ENCODE assay signal across 38 cellular contexts in genomic region chr1:180698580-180698979, GRCh38.
"Had no signal": no experiment of that assay in that cellular context is flagged by ENCODE, and none has a peak within 500 bp of the region (broad histone marks: within the 10 kb centered on the region; RNA-seq: fewer than 3 reads in every experiment).

No MANE protein-coding gene starts in this region.

- FAIRE-seq: bronchial epithelial cell, TTC549 had no signal

- H3K27ac Mint-ChIP-seq: activated B cell treated with CpG ODN at 0.5 μM for 24 hours; activated CD4-positive, alpha-beta memory T cell treated with anti-CD3 and anti-CD28 coated beads for 36 hours; activated CD4-positive, alpha-beta T cell treated with anti-CD3 and anti-CD28 coated beads, Interleukin-2, amount 10 ng/mL, durations not matched to agents 24 days and 14 days; activated CD8-positive, alpha-beta T cell treated with anti-CD3 and anti-CD28 coated beads, Interleukin-2, amount 10 ng/mL, durations not matched to agents 7 days and 5 days; activated naive CD4-positive, alpha-beta T cell treated with anti-CD3 and anti-CD28 coated beads for 36 hours; activated naive CD4-positive, alpha-beta T cell treated with anti-CD3 and anti-CD28 coated beads, Interleukin-2, amount 50 U/mL, for 72 hours; activated naive CD8-positive, alpha-beta T cell treated with anti-CD3 and anti-CD28 coated beads for 36 hours; activated T-cell treated with anti-CD3 and anti-CD28 coated beads, Interleukin-2, amount 50 U/mL, for 72 hours; activated T-helper 1 cell treated with anti-CD3 and anti-CD28 coated beads, Interleukin-12 subunit alpha, Interleukin-12 subunit beta, Interleukin-2, Interleukin-4 antibody, amounts not matched to agents 30 ng/mL and 10 ng/mL and 1 ng/mL, durations not matched to agents 14 hours and 24 hours and 36 hours; activated T-helper 17 cell treated with anti-CD3 and anti-CD28 coated beads, Interleukin-2, amount 50 U/mL, for 72 hours; brain; T-helper 1 cell treated with Interleukin-12 subunit alpha and Interleukin-12 subunit beta and Interleukin-4 antibody, amounts not matched to agents 30 μg/mL and 1 μg/mL, for 36 hours; T-helper 2 cell treated with Interferon-gamma antibody and Interleukin-4, amounts not matched to agents 5 μg/mL and 100 μg/mL, for 36 hours had no signal

- DNase-seq: activated B cell treated with CpG ODN at 0.5 μM for 24 hours; activated CD4-positive, alpha-beta memory T cell treated with anti-CD3 and anti-CD28 coated beads for 36 hours; activated CD4-positive, alpha-beta T cell treated with anti-CD3 and anti-CD28 coated beads for 4 hours; activated CD4-positive, alpha-beta T cell treated with anti-CD3 and anti-CD28 coated beads, Interleukin-2, amount 10 ng/mL, durations not matched to agents 24 days and 14 days; activated CD4-positive, alpha-beta T cell treated with anti-CD3 and anti-CD28 coated beads, Interleukin-2, amount 50 U/mL, for 1 hour; activated CD4-positive, alpha-beta T cell treated with anti-CD3 and anti-CD28 coated beads, Interleukin-2, amount 50 U/mL, for 4 hours; activated CD4-positive, CD25-positive, alpha-beta regulatory T cell treated with anti-CD3 and anti-CD28 coated beads, Interleukin-2, amount 50 U/mL, for 72 hours; activated CD8-positive, alpha-beta memory T cell treated with anti-CD3 and anti-CD28 coated beads for 24 hours; activated CD8-positive, alpha-beta memory T cell treated with anti-CD3 and anti-CD28 coated beads, Interleukin-2, amount 50 U/mL, for 4 hours; activated CD8-positive, alpha-beta T cell treated with anti-CD3 and anti-CD28 coated beads, Interleukin-2, amount 10 ng/mL, durations not matched to agents 7 days and 5 days; activated effector memory CD4-positive, alpha-beta T cell treated with anti-CD3 and anti-CD28 coated beads, Interleukin-2, amount 50 U/mL, for 16 hours; activated gamma-delta T cell treated with Interleukin-2 at 50 U/mL for 16 hours; activated naive CD4-positive, alpha-beta T cell; activated naive CD4-positive, alpha-beta T cell treated with anti-CD3 and anti-CD28 coated beads for 36 hours; activated naive CD8-positive, alpha-beta T cell treated with anti-CD3 and anti-CD28 coated beads for 36 hours; activated T-cell treated with anti-CD3 and anti-CD28 coated beads for 4 hours; activated T-cell treated with anti-CD3 and anti-CD28 coated beads, Interleukin-2, amount 50 U/mL, for 1 hour; activated T-cell treated with anti-CD3 and anti-CD28 coated beads, Interleukin-2, amount 50 U/mL, for 4 hours; activated T-cell treated with anti-CD3 and anti-CD28 coated beads, Interleukin-2, amount 50 U/mL, for 72 hours; adrenal gland; amniotic stem cell; caudate nucleus; cerebellar nuclear complex; T-helper 1 cell; T-helper 2 cell; T-helper 9 cell had no signal

- H3K27ac ChIP-seq: adrenal gland, ascending aorta, cardiac muscle cell, VCaP had no signal

- H3K4me3 Mint-ChIP-seq: activated B cell treated with CpG ODN at 0.5 μM for 24 hours; activated CD4-positive, alpha-beta memory T cell treated with anti-CD3 and anti-CD28 coated beads for 36 hours; activated CD4-positive, alpha-beta T cell treated with anti-CD3 and anti-CD28 coated beads, Interleukin-2, amount 10 ng/mL, durations not matched to agents 24 days and 14 days; activated CD8-positive, alpha-beta T cell treated with anti-CD3 and anti-CD28 coated beads, Interleukin-2, amount 10 ng/mL, durations not matched to agents 7 days and 5 days; activated naive CD4-positive, alpha-beta T cell treated with anti-CD3 and anti-CD28 coated beads for 36 hours; activated naive CD8-positive, alpha-beta T cell treated with anti-CD3 and anti-CD28 coated beads for 36 hours; activated T-cell treated with anti-CD3 and anti-CD28 coated beads, Interleukin-2, amount 50 U/mL, for 4 hours; activated T-cell treated with anti-CD3 and anti-CD28 coated beads, Interleukin-2, amount 50 U/mL, for 72 hours; activated T-helper 1 cell treated with anti-CD3 and anti-CD28 coated beads, Interleukin-12 subunit alpha, Interleukin-12 subunit beta, Interleukin-2, Interleukin-4 antibody, amounts not matched to agents 30 ng/mL and 10 ng/mL and 1 ng/mL, durations not matched to agents 14 hours and 24 hours and 36 hours; activated T-helper 17 cell treated with anti-CD3 and anti-CD28 coated beads, Interleukin-2, amount 50 U/mL, for 72 hours; brain; central memory CD8-positive, alpha-beta T cell; T-helper 1 cell treated with Interleukin-12 subunit alpha and Interleukin-12 subunit beta and Interleukin-4 antibody, amounts not matched to agents 30 μg/mL and 1 μg/mL, for 36 hours; T-helper 2 cell treated with Interferon-gamma antibody and Interleukin-4, amounts not matched to agents 5 μg/mL and 100 μg/mL, for 36 hours had no signal

- H3K27me3 ChIP-seq: adrenal gland, ascending aorta, cardiac muscle cell had no signal

- ATAC-seq: activated CD8-positive, alpha-beta T cell treated with anti-CD3 and anti-CD28 coated beads, Interleukin-2, amount 10 ng/mL, durations not matched to agents 7 days and 5 days; activated naive CD4-positive, alpha-beta T cell treated with anti-CD3 and anti-CD28 coated beads, Interleukin-2, amount 50 U/mL, for 72 hours; activated T-cell treated with anti-CD3 and anti-CD28 coated beads, Interleukin-2, amount 50 U/mL, for 4 hours; activated T-cell treated with anti-CD3 and anti-CD28 coated beads, Interleukin-2, amount 50 U/mL, for 72 hours; activated T-helper 17 cell treated with anti-CD3 and anti-CD28 coated beads, Interleukin-2, amount 50 U/mL, for 72 hours had no signal

- H3K27me3 Mint-ChIP-seq: activated B cell treated with CpG ODN at 0.5 μM for 24 hours; activated CD4-positive, alpha-beta memory T cell treated with anti-CD3 and anti-CD28 coated beads for 36 hours; activated CD4-positive, alpha-beta T cell treated with anti-CD3 and anti-CD28 coated beads, Interleukin-2, amount 10 ng/mL, durations not matched to agents 24 days and 14 days; activated naive CD8-positive, alpha-beta T cell treated with anti-CD3 and anti-CD28 coated beads for 36 hours; activated T-helper 17 cell treated with anti-CD3 and anti-CD28 coated beads, Interleukin-2, amount 50 U/mL, for 72 hours; brain; central memory CD8-positive, alpha-beta T cell had no signal

- H3K4me1 Mint-ChIP-seq: activated B cell treated with CpG ODN at 0.5 μM for 24 hours; activated CD4-positive, alpha-beta T cell treated with anti-CD3 and anti-CD28 coated beads, Interleukin-2, amount 10 ng/mL, durations not matched to agents 24 days and 14 days; brain had no signal

- H3K4me1 ChIP-seq: adrenal gland, ascending aorta had no signal

- H3K36me3 ChIP-seq: adrenal gland, ascending aorta, cardiac muscle cell had no signal

- H3K4me3 ChIP-seq: adrenal gland, ascending aorta, cardiac muscle cell had no signal
